Comparison of ENCODE assay signal across 9 cellular contexts in the genomic region with DNA sequence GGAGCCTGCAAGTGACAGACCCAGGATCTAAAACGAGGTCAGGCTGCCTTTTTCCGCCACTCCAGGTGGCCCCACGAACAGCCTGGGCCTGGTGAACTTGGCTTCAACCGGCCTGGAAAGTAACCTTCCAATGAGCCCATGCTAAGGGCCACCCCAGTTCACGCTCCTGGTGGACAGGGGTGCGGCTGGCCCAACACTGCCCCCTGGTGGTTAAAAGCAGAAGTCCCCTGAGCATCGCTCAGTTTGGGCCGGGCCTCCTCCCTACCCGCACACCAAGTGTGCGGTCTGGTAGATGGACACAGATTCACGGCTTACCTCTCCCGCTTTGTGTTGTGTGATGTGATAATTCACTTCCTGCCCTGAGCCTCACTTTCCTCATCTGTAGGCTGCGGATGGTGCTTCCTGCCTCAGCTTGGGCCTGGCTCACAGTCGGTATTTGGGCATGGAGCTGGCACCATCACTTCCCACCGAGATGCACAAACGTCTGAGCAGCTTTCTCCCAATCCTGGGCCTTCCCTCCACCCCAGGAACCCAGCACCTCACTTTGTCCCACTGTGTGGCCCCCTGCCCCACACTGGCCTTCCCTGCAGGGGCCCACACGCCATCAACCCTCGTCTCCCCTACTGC. TPM values are rescaled to one million over a fixed set of nuclear protein-coding genes. Genes with fewer than 3 reads are reported as not detected.
DNase-seq lines count a peak whose midpoint lies in the region; ATAC-seq, FAIRE-seq and TF ChIP-seq lines count a peak whose summit lies in the region.
"Had no signal": no experiment of that assay in that cellular context is flagged by ENCODE, and none has a peak within 500 bp of the region (broad histone marks: within the 10 kb centered on the region; RNA-seq: fewer than 3 reads in every experiment).

No MANE protein-coding gene starts in this region.

- no peaks in the 10 kb centered on the region for H3K36me3 ChIP-seq in keratinocyte (ENCODE audit: control insufficient read depth in 2 of 2, extremely low read depth in 1 of 2, insufficient read depth in 2 of 2, low read length in 2 of 2)
- H3K36me3 ChIP-seq: BLaER1 treated with 17β-estradiol and CSF1 and Interleukin-3, amounts not matched to agents 10 nM and 100 nM had no signal

- H4K20me1 ChIP-seq in keratinocyte (ENCODE audit: control insufficient read depth, extremely low read depth, insufficient read depth, low read length), result no peaks in the 10 kb centered on the region

- in situ Hi-C loops in T47D (cut with HindIII; ENCODE audit: low pct_unique_long_range_greater_than_20kb, low sequenced_read_pairs), result no loop called here

- intact Hi-C loops in activated B cell treated with CpG ODN at 0.5 μM for 24 hours (cut with micrococcal nuclease), result loop anchor here (1.0 kb wide), 3 partner anchors 40 to 229 kb away; no protein-coding TSS in a partner anchor

- CTCF ChIA-PET in activated B cell treated with CpG ODN at 0.5 μM for 24 hours (lab: Charles Lee), result interaction anchor here (1.0 to 3.8 kb wide), 7 partner anchors 11 to 378 kb away, joined by 3 to 26 read pairs (median 5); a partner anchor contains a TSS

- POLR2A ChIA-PET in activated B cell treated with CpG ODN at 0.5 μM for 24 hours (lab: Charles Lee), result interaction anchor here (0.6 kb wide), 1 partner anchor 97 kb away, joined by 7 read pairs; no protein-coding TSS in a partner anchor

- no peaks in the 10 kb centered on the region for H3K79me2 ChIP-seq in keratinocyte (ENCODE audit: control insufficient read depth, insufficient read depth, low read length)

- no peaks in the 10 kb centered on the region for H3K9me1 ChIP-seq in keratinocyte (ENCODE audit: control insufficient read depth, extremely low read depth, insufficient read depth, low read length)

- peak; percentile 93 for ATAC-seq in activated B cell treated with CpG ODN at 0.5 μM for 24 hours (ENCODE audit: low read depth)
- ATAC-seq in HG03565 (IDR thresholded peaks at IDR 0.05; ENCODE audit: unreplicated experiment), result no peak

- no peak overlapping the region for H3K9ac ChIP-seq in keratinocyte (ENCODE audit: control insufficient read depth, extremely low read depth, insufficient read depth, low read length)
- H3K9ac ChIP-seq: BLaER1 treated with 17β-estradiol and CSF1 and Interleukin-3, amounts not matched to agents 10 nM and 100 nM had no signal

- no peak overlapping the region for H3K4me3 Mint-ChIP-seq in activated B cell treated with CpG ODN at 0.5 μM for 24 hours

- FAIRE-seq in keratinocyte (lab: Jason Lieb, UNC), result peak; percentile 44

- dilution Hi-C loops in keratinocyte (cut with MboI; ENCODE audit: extremely low pct_ligation_motif_present, low sequenced_read_pairs), result no loop called here

- peak; percentile 0 to 46 (median 27) for DNase-seq in NCI-H1417 (lab: John Stamatoyannopoulos, UW)
- DNase-seq in NCI-H1417 treated with DMSO at 0.1 percent for 48 hours (lab: John Stamatoyannopoulos, UW), result no peak
- peak; percentile 66 for DNase-seq in activated B cell treated with CpG ODN at 0.5 μM for 24 hours
- DNase-seq in T47D (ENCODE audit: low read depth in 1 of 2, low spot score in 1 of 2), result peak; percentile 48 to 74
- DNase-seq in keratinocyte (ENCODE audit: low read depth, low spot score), result peak; percentile 11
- peak; percentile 67 to 75 for DNase-seq in stimulated activated CD4-positive, alpha-beta T cell treated with anti-CD3 and anti-CD28 coated beads, Interleukin-1b, Interleukin-23, amount 100 ng/mL, for 4 hours (ENCODE audit: low read depth in 2 of 2)

- peaks cover 9% of the 10 kb centered on the region for H3K27me3 Mint-ChIP-seq in activated B cell treated with CpG ODN at 0.5 μM for 24 hours

- no peaks in the 10 kb centered on the region for H3K4me1 Mint-ChIP-seq in activated B cell treated with CpG ODN at 0.5 μM for 24 hours

- H3K4me3 ChIP-seq in keratinocyte (ENCODE audit: control insufficient read depth in 2 of 3, extremely low read depth in 1 of 3, insufficient read depth in 2 of 3, low read depth in 1 of 3, low read length in 3 of 3), result no peak overlapping the region
- H3K4me3 ChIP-seq: BLaER1 treated with 17β-estradiol and CSF1 and Interleukin-3, amounts not matched to agents 10 nM and 100 nM had no signal

- H3K36me3 Mint-ChIP-seq in activated B cell treated with CpG ODN at 0.5 μM for 24 hours (ENCODE audit: low read depth), result no peaks in the 10 kb centered on the region

- H3K4me1 ChIP-seq in keratinocyte (ENCODE audit: control insufficient read depth, extremely low read depth, insufficient read depth, low read length), result no peaks in the 10 kb centered on the region

- H3K27ac ChIP-seq in keratinocyte (ENCODE audit: control insufficient read depth, insufficient read depth, low read length), result no peak overlapping the region
- H3K27ac ChIP-seq: BLaER1 treated with 17β-estradiol and CSF1 and Interleukin-3, amounts not matched to agents 10 nM and 100 nM had no signal

- no peaks in the 10 kb centered on the region for H3K9me3 ChIP-seq in keratinocyte (ENCODE audit: control insufficient read depth, low read depth, low read length)
- H3K9me3 ChIP-seq: BLaER1 treated with 17β-estradiol and CSF1 and Interleukin-3, amounts not matched to agents 10 nM and 100 nM had no signal

- H3K27me3 ChIP-seq in keratinocyte (ENCODE audit: control insufficient read depth, extremely low read depth, insufficient read depth, low read length), result peaks cover 5% of the 10 kb centered on the region
- H3K27me3 ChIP-seq: BLaER1 treated with 17β-estradiol and CSF1 and Interleukin-3, amounts not matched to agents 10 nM and 100 nM had no signal

- H3K4me2 ChIP-seq in keratinocyte (ENCODE audit: control insufficient read depth, extremely low read depth, insufficient read depth, low read depth, low read length), result no peak overlapping the region
- H3K4me2 ChIP-seq: BLaER1 treated with 17β-estradiol and CSF1 and Interleukin-3, amounts not matched to agents 10 nM and 100 nM had no signal

- TF ChIP-seq CTCF in LNCAP (IDR thresholded peaks at IDR 0.05), result peak; percentile 98
- TF ChIP-seq CTCF in activated B cell treated with CpG ODN at 0.5 μM for 24 hours (IDR thresholded peaks at IDR 0.05), result peak; percentile 31
- TF ChIP-seq CTCF in keratinocyte (optimal IDR thresholded peaks at IDR 0.05 in 1 of 3, IDR thresholded peaks at IDR 0.05 in 1 of 3, conservative IDR thresholded peaks at IDR 0.05 in 1 of 3; ENCODE audit: extremely low read depth in 1 of 3, insufficient read depth in 2 of 3, low read length in 3 of 3), result peak; percentile 88 to 98 (median 96)

- H3K9me3 Mint-ChIP-seq in activated B cell treated with CpG ODN at 0.5 μM for 24 hours, result no peaks in the 10 kb centered on the region

- H2AFZ ChIP-seq in keratinocyte (ENCODE audit: control insufficient read depth, low read length), result no peak overlapping the region

- no peak overlapping the region for H3K27ac Mint-ChIP-seq in activated B cell treated with CpG ODN at 0.5 μM for 24 hours

RNA-seq across cellular contexts. Expression of a gene that starts 13.7 kb away (rescaled TPM):
- not detected in 2 replicates for total RNA-seq in activated B cell treated with CpG ODN at 0.5 μM for 24 hours
- not detected in 3 replicates for polyA plus RNA-seq in keratinocyte
- not detected for polyA plus RNA-seq in keratinocyte (2011; ENCODE audit: low read depth)
- not detected in 2 replicates for polyA plus RNA-seq in keratinocyte (2011; cell fraction: cytosol; rRNA removed)
- not detected in 2 replicates for polyA plus RNA-seq in keratinocyte (2011; cell fraction: nucleus; rRNA removed)
- polyA plus RNA-seq in keratinocyte (2012; ENCODE audit: low replicate concordance), result not detected in 2 replicates
- not detected in 3 replicates for polyA minus RNA-seq in keratinocyte
- polyA minus RNA-seq in keratinocyte (2011; cell fraction: cytosol; rRNA and poly(A)+ RNA removed), result not detected
- polyA minus RNA-seq in keratinocyte (2011; cell fraction: nucleus; rRNA and poly(A)+ RNA removed), result not detected in 2 replicates

RNA-seq across cellular contexts. Expression of a gene that starts 20.0 kb away (rescaled TPM):
- total RNA-seq in activated B cell treated with CpG ODN at 0.5 μM for 24 hours, result not detected in 2 replicates
- 0.05 to 0.08 TPM (median 0.06 TPM) in 3 replicates for polyA plus RNA-seq in keratinocyte
- polyA plus RNA-seq in keratinocyte (2011; ENCODE audit: low read depth), result not detected
- polyA plus RNA-seq in keratinocyte (2011; cell fraction: cytosol; rRNA removed), result 0.04 and 0.05 TPM in 2 replicates
- polyA plus RNA-seq in keratinocyte (2011; cell fraction: nucleus; rRNA removed), result 0.15 TPM in 1 of 2 replicates, not detected in the other
- polyA plus RNA-seq in keratinocyte (2012; ENCODE audit: low replicate concordance), result not detected in 2 replicates
- 0.20 TPM in 1 of 3 replicates, not detected in the others for polyA minus RNA-seq in keratinocyte
- not detected for polyA minus RNA-seq in keratinocyte (2011; cell fraction: cytosol; rRNA and poly(A)+ RNA removed)
- polyA minus RNA-seq in keratinocyte (2011; cell fraction: nucleus; rRNA and poly(A)+ RNA removed), result not detected in 2 replicates

RNA-seq across cellular contexts. Expression of a gene that starts 59.9 kb away (rescaled TPM):
- 30.8 and 33.9 TPM in 2 replicates for total RNA-seq in activated B cell treated with CpG ODN at 0.5 μM for 24 hours
- 5.7 to 13.7 TPM (median 8.4 TPM) in 3 replicates for polyA plus RNA-seq in keratinocyte
- polyA plus RNA-seq in keratinocyte (2011; ENCODE audit: low read depth), result 4.2 TPM
- 4.3 and 6.2 TPM in 2 replicates for polyA plus RNA-seq in keratinocyte (2011; cell fraction: cytosol; rRNA removed)
- 4.4 and 4.7 TPM in 2 replicates for polyA plus RNA-seq in keratinocyte (2011; cell fraction: nucleus; rRNA removed)
- polyA plus RNA-seq in keratinocyte (2012; ENCODE audit: low replicate concordance), result 4.5 and 14.9 TPM in 2 replicates
- 0.56 to 11.7 TPM (median 5.0 TPM) in 3 replicates for polyA minus RNA-seq in keratinocyte
- polyA minus RNA-seq in keratinocyte (2011; cell fraction: cytosol; rRNA and poly(A)+ RNA removed), result 8.8 TPM
- polyA minus RNA-seq in keratinocyte (2011; cell fraction: nucleus; rRNA and poly(A)+ RNA removed), result 1.2 and 1.3 TPM in 2 replicates

Comparison
In these comparisons a context has a peak if more than half of its experiments do, and no peak if none do; other contexts are left out.
1. CTCF ChIP-seq: peak in every context shown above with its lines; median percentile 98 in LNCAP; 96 in keratinocyte; 31 in activated B cell treated with CpG ODN at 0.5 μM for 24 hours.